1 cellular context compared by ENCODE assay signal in the genomic region with DNA sequence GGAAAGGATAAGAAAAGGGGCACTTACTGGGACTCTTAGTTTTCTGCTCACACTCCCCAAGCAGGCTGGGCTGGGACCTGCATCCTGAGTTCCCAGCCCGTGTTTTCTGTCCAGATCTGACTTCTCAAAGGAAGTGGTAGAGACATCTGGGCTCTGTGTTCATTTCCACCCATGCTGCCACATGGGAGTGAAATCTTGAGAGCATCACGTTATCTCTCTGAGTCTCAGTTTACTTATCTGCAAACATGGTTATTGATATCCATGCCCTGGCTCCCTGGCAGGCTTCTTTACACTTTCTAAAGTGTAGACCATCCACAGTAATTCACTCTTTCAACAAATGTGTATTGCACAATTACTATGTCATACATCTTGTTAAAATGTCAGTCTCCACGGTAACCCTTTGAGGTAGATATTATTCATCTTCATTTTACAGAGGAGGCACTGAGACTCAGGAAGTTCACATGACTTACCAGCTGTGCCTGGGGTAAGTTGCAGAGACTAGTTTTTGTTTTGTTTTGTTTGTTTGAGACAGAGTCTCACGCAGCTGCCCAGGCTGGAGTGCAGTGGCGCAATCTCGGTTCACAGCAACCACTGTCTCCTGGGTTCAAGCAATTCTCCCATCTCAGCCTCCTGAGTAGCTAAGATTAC.
TF ChIP-seq lines count a peak whose summit lies in the region.

No MANE protein-coding gene starts in this region.

TF ChIP-seq in HepG2, 621 proteins besides CTCF, POLR2A, EP300 and RAD21 (continued from another document and continues in another):
- TF ChIP-seq ZBED4 (CRISPR knock-in tag; IDR thresholded peaks at IDR 0.05; ENCODE audit: borderline replicate concordance): no peak
- TF ChIP-seq ISL2 (CRISPR knock-in tag; IDR thresholded peaks at IDR 0.05): no peak
- TF ChIP-seq ZNF260 (CRISPR knock-in tag; IDR thresholded peaks at IDR 0.05; ENCODE audit: borderline replicate concordance, low read depth): no peak
- peak; percentile 49; the same call in 1 of the 2 replicates for TF ChIP-seq FOXP4 (CRISPR knock-in tag; IDR thresholded peaks at IDR 0.05)
- TF ChIP-seq FOXA3 (CRISPR knock-in tag; IDR thresholded peaks at IDR 0.05): peak; percentile 24; the same call in 1 of the 2 replicates
- no peak for TF ChIP-seq CENPX (CRISPR knock-in tag; IDR thresholded peaks at IDR 0.05)
- no peak for TF ChIP-seq ISX (CRISPR knock-in tag; conservative IDR thresholded peaks at IDR 0.05)
- TF ChIP-seq, protein P1, sequence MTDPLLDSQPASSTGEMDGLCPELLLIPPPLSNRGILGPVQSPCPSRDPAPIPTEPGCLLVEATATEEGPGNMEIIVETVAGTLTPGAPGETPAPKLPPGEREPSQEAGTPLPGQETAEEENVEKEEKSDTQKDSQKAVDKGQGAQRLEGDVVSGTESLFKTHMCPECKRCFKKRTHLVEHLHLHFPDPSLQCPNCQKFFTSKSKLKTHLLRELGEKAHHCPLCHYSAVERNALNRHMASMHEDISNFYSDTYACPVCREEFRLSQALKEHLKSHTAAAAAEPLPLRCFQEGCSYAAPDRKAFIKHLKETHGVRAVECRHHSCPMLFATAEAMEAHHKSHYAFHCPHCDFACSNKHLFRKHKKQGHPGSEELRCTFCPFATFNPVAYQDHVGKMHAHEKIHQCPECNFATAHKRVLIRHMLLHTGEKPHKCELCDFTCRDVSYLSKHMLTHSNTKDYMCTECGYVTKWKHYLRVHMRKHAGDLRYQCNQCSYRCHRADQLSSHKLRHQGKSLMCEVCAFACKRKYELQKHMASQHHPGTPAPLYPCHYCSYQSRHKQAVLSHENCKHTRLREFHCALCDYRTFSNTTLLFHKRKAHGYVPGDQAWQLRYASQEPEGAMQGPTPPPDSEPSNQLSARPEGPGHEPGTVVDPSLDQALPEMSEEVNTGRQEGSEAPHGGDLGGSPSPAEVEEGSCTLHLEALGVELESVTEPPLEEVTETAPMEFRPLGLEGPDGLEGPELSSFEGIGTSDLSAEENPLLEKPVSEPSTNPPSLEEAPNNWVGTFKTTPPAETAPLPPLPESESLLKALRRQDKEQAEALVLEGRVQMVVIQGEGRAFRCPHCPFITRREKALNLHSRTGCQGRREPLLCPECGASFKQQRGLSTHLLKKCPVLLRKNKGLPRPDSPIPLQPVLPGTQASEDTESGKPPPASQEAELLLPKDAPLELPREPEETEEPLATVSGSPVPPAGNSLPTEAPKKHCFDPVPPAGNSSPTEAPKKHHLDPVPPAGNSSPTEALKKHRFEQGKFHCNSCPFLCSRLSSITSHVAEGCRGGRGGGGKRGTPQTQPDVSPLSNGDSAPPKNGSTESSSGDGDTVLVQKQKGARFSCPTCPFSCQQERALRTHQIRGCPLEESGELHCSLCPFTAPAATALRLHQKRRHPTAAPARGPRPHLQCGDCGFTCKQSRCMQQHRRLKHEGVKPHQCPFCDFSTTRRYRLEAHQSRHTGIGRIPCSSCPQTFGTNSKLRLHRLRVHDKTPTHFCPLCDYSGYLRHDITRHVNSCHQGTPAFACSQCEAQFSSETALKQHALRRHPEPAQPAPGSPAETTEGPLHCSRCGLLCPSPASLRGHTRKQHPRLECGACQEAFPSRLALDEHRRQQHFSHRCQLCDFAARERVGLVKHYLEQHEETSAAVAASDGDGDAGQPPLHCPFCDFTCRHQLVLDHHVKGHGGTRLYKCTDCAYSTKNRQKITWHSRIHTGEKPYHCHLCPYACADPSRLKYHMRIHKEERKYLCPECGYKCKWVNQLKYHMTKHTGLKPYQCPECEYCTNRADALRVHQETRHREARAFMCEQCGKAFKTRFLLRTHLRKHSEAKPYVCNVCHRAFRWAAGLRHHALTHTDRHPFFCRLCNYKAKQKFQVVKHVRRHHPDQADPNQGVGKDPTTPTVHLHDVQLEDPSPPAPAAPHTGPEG (CRISPR knock-in tag; IDR thresholded peaks at IDR 0.05): no peak
- TF ChIP-seq KLF15 (CRISPR knock-in tag; IDR thresholded peaks at IDR 0.05; ENCODE audit: borderline replicate concordance): no peak
- no peak for TF ChIP-seq ELF3 (CRISPR knock-in tag; IDR thresholded peaks at IDR 0.05)
- TF ChIP-seq CENPT (CRISPR knock-in tag; IDR thresholded peaks at IDR 0.05; ENCODE audit: low read depth): no peak
- no peak for TF ChIP-seq PCBP2 (optimal IDR thresholded peaks at IDR 0.05; ENCODE audit: low read depth, low read length, poor library complexity, severe bottlenecking)
- TF ChIP-seq, protein P2, sequence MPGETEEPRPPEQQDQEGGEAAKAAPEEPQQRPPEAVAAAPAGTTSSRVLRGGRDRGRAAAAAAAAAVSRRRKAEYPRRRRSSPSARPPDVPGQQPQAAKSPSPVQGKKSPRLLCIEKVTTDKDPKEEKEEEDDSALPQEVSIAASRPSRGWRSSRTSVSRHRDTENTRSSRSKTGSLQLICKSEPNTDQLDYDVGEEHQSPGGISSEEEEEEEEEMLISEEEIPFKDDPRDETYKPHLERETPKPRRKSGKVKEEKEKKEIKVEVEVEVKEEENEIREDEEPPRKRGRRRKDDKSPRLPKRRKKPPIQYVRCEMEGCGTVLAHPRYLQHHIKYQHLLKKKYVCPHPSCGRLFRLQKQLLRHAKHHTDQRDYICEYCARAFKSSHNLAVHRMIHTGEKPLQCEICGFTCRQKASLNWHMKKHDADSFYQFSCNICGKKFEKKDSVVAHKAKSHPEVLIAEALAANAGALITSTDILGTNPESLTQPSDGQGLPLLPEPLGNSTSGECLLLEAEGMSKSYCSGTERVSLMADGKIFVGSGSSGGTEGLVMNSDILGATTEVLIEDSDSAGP (CRISPR knock-in tag; IDR thresholded peaks at IDR 0.05; ENCODE audit: borderline replicate concordance): no peak
- no peak for TF ChIP-seq ZNF124 (CRISPR knock-in tag; IDR thresholded peaks at IDR 0.05)
- TF ChIP-seq ZNF761 (CRISPR knock-in tag; conservative IDR thresholded peaks at IDR 0.05): no peak
- no peak for TF ChIP-seq ZNF788 (CRISPR knock-in tag; IDR thresholded peaks at IDR 0.05; ENCODE audit: borderline replicate concordance)
- TF ChIP-seq, protein P3, sequence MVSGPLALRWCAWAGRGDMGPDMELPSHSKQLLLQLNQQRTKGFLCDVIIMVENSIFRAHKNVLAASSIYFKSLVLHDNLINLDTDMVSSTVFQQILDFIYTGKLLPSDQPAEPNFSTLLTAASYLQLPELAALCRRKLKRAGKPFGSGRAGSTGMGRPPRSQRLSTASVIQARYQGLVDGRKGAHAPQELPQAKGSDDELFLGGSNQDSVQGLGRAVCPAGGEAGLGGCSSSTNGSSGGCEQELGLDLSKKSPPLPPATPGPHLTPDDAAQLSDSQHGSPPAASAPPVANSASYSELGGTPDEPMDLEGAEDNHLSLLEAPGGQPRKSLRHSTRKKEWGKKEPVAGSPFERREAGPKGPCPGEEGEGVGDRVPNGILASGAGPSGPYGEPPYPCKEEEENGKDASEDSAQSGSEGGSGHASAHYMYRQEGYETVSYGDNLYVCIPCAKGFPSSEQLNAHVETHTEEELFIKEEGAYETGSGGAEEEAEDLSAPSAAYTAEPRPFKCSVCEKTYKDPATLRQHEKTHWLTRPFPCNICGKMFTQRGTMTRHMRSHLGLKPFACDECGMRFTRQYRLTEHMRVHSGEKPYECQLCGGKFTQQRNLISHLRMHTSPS (CRISPR knock-in tag; IDR thresholded peaks at IDR 0.05; ENCODE audit: low read depth): 0 out of 2 replicates have a peak, but pooled peaks have one; percentile 26
- TF ChIP-seq, protein P4, sequence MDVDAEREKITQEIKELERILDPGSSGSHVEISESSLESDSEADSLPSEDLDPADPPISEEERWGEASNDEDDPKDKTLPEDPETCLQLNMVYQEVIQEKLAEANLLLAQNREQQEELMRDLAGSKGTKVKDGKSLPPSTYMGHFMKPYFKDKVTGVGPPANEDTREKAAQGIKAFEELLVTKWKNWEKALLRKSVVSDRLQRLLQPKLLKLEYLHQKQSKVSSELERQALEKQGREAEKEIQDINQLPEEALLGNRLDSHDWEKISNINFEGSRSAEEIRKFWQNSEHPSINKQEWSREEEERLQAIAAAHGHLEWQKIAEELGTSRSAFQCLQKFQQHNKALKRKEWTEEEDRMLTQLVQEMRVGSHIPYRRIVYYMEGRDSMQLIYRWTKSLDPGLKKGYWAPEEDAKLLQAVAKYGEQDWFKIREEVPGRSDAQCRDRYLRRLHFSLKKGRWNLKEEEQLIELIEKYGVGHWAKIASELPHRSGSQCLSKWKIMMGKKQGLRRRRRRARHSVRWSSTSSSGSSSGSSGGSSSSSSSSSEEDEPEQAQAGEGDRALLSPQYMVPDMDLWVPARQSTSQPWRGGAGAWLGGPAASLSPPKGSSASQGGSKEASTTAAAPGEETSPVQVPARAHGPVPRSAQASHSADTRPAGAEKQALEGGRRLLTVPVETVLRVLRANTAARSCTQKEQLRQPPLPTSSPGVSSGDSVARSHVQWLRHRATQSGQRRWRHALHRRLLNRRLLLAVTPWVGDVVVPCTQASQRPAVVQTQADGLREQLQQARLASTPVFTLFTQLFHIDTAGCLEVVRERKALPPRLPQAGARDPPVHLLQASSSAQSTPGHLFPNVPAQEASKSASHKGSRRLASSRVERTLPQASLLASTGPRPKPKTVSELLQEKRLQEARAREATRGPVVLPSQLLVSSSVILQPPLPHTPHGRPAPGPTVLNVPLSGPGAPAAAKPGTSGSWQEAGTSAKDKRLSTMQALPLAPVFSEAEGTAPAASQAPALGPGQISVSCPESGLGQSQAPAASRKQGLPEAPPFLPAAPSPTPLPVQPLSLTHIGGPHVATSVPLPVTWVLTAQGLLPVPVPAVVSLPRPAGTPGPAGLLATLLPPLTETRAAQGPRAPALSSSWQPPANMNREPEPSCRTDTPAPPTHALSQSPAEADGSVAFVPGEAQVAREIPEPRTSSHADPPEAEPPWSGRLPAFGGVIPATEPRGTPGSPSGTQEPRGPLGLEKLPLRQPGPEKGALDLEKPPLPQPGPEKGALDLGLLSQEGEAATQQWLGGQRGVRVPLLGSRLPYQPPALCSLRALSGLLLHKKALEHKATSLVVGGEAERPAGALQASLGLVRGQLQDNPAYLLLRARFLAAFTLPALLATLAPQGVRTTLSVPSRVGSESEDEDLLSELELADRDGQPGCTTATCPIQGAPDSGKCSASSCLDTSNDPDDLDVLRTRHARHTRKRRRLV (CRISPR knock-in tag; IDR thresholded peaks at IDR 0.05): no peak
- TF ChIP-seq KMT2A (CRISPR knock-in tag; IDR thresholded peaks at IDR 0.05): no peak
- TF ChIP-seq ZNF234 (CRISPR knock-in tag; conservative IDR thresholded peaks at IDR 0.05): no peak
- no peak for TF ChIP-seq MXD4 (CRISPR knock-in tag; IDR thresholded peaks at IDR 0.05)
- TF ChIP-seq, protein P5, sequence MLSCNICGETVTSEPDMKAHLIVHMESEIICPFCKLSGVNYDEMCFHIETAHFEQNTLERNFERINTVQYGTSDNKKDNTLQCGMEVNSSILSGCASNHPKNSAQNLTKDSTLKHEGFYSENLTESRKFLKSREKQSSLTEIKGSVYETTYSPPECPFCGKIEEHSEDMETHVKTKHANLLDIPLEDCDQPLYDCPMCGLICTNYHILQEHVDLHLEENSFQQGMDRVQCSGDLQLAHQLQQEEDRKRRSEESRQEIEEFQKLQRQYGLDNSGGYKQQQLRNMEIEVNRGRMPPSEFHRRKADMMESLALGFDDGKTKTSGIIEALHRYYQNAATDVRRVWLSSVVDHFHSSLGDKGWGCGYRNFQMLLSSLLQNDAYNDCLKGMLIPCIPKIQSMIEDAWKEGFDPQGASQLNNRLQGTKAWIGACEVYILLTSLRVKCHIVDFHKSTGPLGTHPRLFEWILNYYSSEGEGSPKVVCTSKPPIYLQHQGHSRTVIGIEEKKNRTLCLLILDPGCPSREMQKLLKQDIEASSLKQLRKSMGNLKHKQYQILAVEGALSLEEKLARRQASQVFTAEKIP (CRISPR knock-in tag; IDR thresholded peaks at IDR 0.05; ENCODE audit: borderline replicate concordance): no peak
